Comparison of ENCODE assay signal across 10 cellular contexts in genomic region chr1:98766241-98766640, GRCh38.
DNase-seq lines count a peak whose midpoint lies in the region; ATAC-seq and TF ChIP-seq lines count a peak whose summit lies in the region.
"Had no signal": no experiment of that assay in that cellular context is flagged by ENCODE, and none has a peak within 500 bp of the region (broad histone marks: within the 10 kb centered on the region; RNA-seq: fewer than 3 reads in every experiment).

No MANE protein-coding gene starts in this region.

- H3K27me3 Mint-ChIP-seq in nephron progenitor cell (ENCODE audit: low read depth, poor library complexity): no peaks in the 10 kb centered on the region
- H3K27me3 Mint-ChIP-seq in activated T-helper 1 cell treated with anti-CD3 and anti-CD28 coated beads, Interleukin-12 subunit alpha, Interleukin-12 subunit beta, Interleukin-2, Interleukin-4 antibody, amounts not matched to agents 30 ng/mL and 10 ng/mL and 1 ng/mL, durations not matched to agents 14 hours and 24 hours and 36 hours (ENCODE audit: insufficient read depth): peaks cover 2% of the 10 kb centered on the region

- H3K9me3 Mint-ChIP-seq in nephron progenitor cell: no peaks in the 10 kb centered on the region
- H3K9me3 Mint-ChIP-seq in activated T-helper 1 cell treated with anti-CD3 and anti-CD28 coated beads, Interleukin-12 subunit alpha, Interleukin-12 subunit beta, Interleukin-2, Interleukin-4 antibody, amounts not matched to agents 30 ng/mL and 10 ng/mL and 1 ng/mL, durations not matched to agents 14 hours and 24 hours and 36 hours: no peaks in the 10 kb centered on the region

- H3K27ac Mint-ChIP-seq in nephron progenitor cell: no peak overlapping the region
- no peak overlapping the region for H3K27ac Mint-ChIP-seq in activated T-helper 1 cell treated with anti-CD3 and anti-CD28 coated beads, Interleukin-12 subunit alpha, Interleukin-12 subunit beta, Interleukin-2, Interleukin-4 antibody, amounts not matched to agents 30 ng/mL and 10 ng/mL and 1 ng/mL, durations not matched to agents 14 hours and 24 hours and 36 hours

- no peaks in the 10 kb centered on the region for H3K36me3 Mint-ChIP-seq in nephron progenitor cell (ENCODE audit: low read depth)
- no peaks in the 10 kb centered on the region for H3K36me3 Mint-ChIP-seq in activated T-helper 1 cell treated with anti-CD3 and anti-CD28 coated beads, Interleukin-12 subunit alpha, Interleukin-12 subunit beta, Interleukin-2, Interleukin-4 antibody, amounts not matched to agents 30 ng/mL and 10 ng/mL and 1 ng/mL, durations not matched to agents 14 hours and 24 hours and 36 hours (ENCODE audit: low read depth)

- intact Hi-C loops in activated T-helper 1 cell treated with anti-CD3 and anti-CD28 coated beads, Interleukin-12 subunit alpha, Interleukin-12 subunit beta, Interleukin-2, Interleukin-4 antibody, amounts not matched to agents 30 ng/mL and 10 ng/mL and 1 ng/mL, durations not matched to agents 14 hours and 24 hours and 36 hours (cut with micrococcal nuclease): no loop called here

- peak; percentile 95 for ATAC-seq in GM18499 (IDR thresholded peaks at IDR 0.05; ENCODE audit: insufficient read depth, unreplicated experiment)
- ATAC-seq in GM21390 (IDR thresholded peaks at IDR 0.05; ENCODE audit: unreplicated experiment): peak; percentile 84
- ATAC-seq in HG03095 (IDR thresholded peaks at IDR 0.05; ENCODE audit: unreplicated experiment): peak; percentile 86

- TF ChIP-seq CTCF in nephron progenitor cell (IDR thresholded peaks at IDR 0.05): no peak

- H3K4me1 Mint-ChIP-seq in nephron progenitor cell: peaks cover 5% of the 10 kb centered on the region
- no peaks in the 10 kb centered on the region for H3K4me1 Mint-ChIP-seq in activated T-helper 1 cell treated with anti-CD3 and anti-CD28 coated beads, Interleukin-12 subunit alpha, Interleukin-12 subunit beta, Interleukin-2, Interleukin-4 antibody, amounts not matched to agents 30 ng/mL and 10 ng/mL and 1 ng/mL, durations not matched to agents 14 hours and 24 hours and 36 hours (ENCODE audit: low read depth)

- DNase-seq in SIG-M5 (lab: John Stamatoyannopoulos, UW): peak; percentile 11
- no peak for DNase-seq in NCI-H1105 treated with DMSO at 0.1 percent for 48 hours (lab: John Stamatoyannopoulos, UW)
- DNase-seq in nephron progenitor cell: no peak
- DNase-seq in activated T-helper 1 cell treated with anti-CD3 and anti-CD28 coated beads, Interleukin-12 subunit alpha, Interleukin-12 subunit beta, Interleukin-2, Interleukin-4 antibody, amounts not matched to agents 30 ng/mL and 10 ng/mL and 1 ng/mL, durations not matched to agents 14 hours and 24 hours and 36 hours (ENCODE audit: low spot score): no peak
- no peak for DNase-seq in NCI-H524 (lab: John Stamatoyannopoulos, UW)
- DNase-seq: NCI-H2081 treated with DMSO at 0.1 percent for 48 hours, small intestine had no signal

- no peak overlapping the region for H3K4me3 Mint-ChIP-seq in nephron progenitor cell
- H3K4me3 Mint-ChIP-seq in activated T-helper 1 cell treated with anti-CD3 and anti-CD28 coated beads, Interleukin-12 subunit alpha, Interleukin-12 subunit beta, Interleukin-2, Interleukin-4 antibody, amounts not matched to agents 30 ng/mL and 10 ng/mL and 1 ng/mL, durations not matched to agents 14 hours and 24 hours and 36 hours: no peak overlapping the region
